ENCODE assay signal across 21 cellular contexts in genomic region chr22:23109079-23109347, GRCh38. TPM values are rescaled to one million over a fixed set of nuclear protein-coding genes. Genes with fewer than 3 reads are reported as not detected.
A peak's percentile ranks its signal among the peaks of the same experiment; 100 is the strongest.
DNase-seq lines count a peak whose midpoint lies in the region; ATAC-seq, FAIRE-seq and TF ChIP-seq lines count a peak whose summit lies in the region.
"Had no signal": no experiment of that assay in that cellular context is flagged by ENCODE, and none has a peak within 500 bp of the region (broad histone marks: within the 10 kb centered on the region; RNA-seq: fewer than 3 reads in every experiment).

No MANE protein-coding gene starts in this region.

- H3K9me3 ChIP-seq in SJCRH30 (replicated peaks): no peaks in the 10 kb centered on the region
- no peaks in the 10 kb centered on the region for H3K9me3 ChIP-seq in K562 (replicated peaks; ENCODE audit: control insufficient read depth, insufficient read depth, low read depth, low read length)
- H3K9me3 ChIP-seq in endodermal cell (ENCODE audit: control insufficient read depth, low read length): peaks cover 8% of the 10 kb centered on the region
- H3K9me3 ChIP-seq: Caco-2 had no signal

- H3K27ac Mint-ChIP-seq in endodermal cell: peak overlapping the region; percentile 53
- H3K27ac Mint-ChIP-seq in activated CD8-positive, alpha-beta memory T cell treated with anti-CD3 and anti-CD28 coated beads, Interleukin-2, amount 10 ng/mL, durations not matched to agents 7 days and 5 days: no peak overlapping the region
- H3K27ac Mint-ChIP-seq: B cell; CD4-positive, alpha-beta T cell; GM23338 had no signal

- peaks cover 12% of the 10 kb centered on the region for H3K9me1 ChIP-seq in K562 (ENCODE audit: control insufficient read depth, insufficient read depth, low read length)

- H3K9ac ChIP-seq in K562 (ENCODE audit: insufficient read depth in 1 of 2, low read depth in 2 of 2, low read length in 2 of 2): peak overlapping the region in 1 of 2 experiments; percentile 21; a peak in 2 of 4 replicates
- H3K9ac ChIP-seq in endodermal cell (ENCODE audit: extremely low read depth, low read length, poor library complexity, severe bottlenecking): no peak overlapping the region

- H3K27ac ChIP-seq in SJCRH30 (peak overlapping the region; percentile 98), K562 (ENCODE audit: extremely low read depth, low read depth, low read length) (no peak overlapping the region), endodermal cell (ENCODE audit: low read depth, low read length) (no peak overlapping the region), temporal lobe (ENCODE audit: low read depth, low read length) (peak overlapping the region; percentile 21)
- H3K27ac ChIP-seq: C4-2B had no signal

- CTCF ChIA-PET in K562 (lab: Yijun Ruan, JAX; ENCODE audit: low intra/inter-chr PET ratio): interaction anchor here (2.1 kb wide), 1 partner anchor 19 kb away, joined by 5 read pairs; no protein-coding TSS in a partner anchor
- CTCF ChIA-PET in activated CD8-positive, alpha-beta memory T cell treated with anti-CD3 and anti-CD28 coated beads, Interleukin-2, amount 10 ng/mL, durations not matched to agents 7 days and 5 days (lab: Charles Lee): interaction anchor here (1.7 to 1.9 kb wide), 2 partner anchors 10 to 19 kb away, joined by 5 read pairs; no protein-coding TSS in a partner anchor

- in situ Hi-C loops in K562 (cut with MboI): no loop called here

- no TSS peak for BruUV-seq in K562 (replicated peaks; lab: Mats Ljungman, UMichigan)

- H3K9me3 Mint-ChIP-seq in endodermal cell: no peaks in the 10 kb centered on the region
- no peaks in the 10 kb centered on the region for H3K9me3 Mint-ChIP-seq in activated CD8-positive, alpha-beta memory T cell treated with anti-CD3 and anti-CD28 coated beads, Interleukin-2, amount 10 ng/mL, durations not matched to agents 7 days and 5 days (ENCODE audit: low read depth)
- H3K9me3 Mint-ChIP-seq: CD4-positive, alpha-beta T cell; GM23338 had no signal

- ATAC-seq in K562 (no peak), GM19397 (IDR thresholded peaks at IDR 0.05; ENCODE audit: unreplicated experiment) (no peak)
- ATAC-seq in activated CD8-positive, alpha-beta memory T cell treated with anti-CD3 and anti-CD28 coated beads, Interleukin-2, amount 10 ng/mL, durations not matched to agents 7 days and 5 days: no peak
- ATAC-seq: GM23338 had no signal

- no peaks in the 10 kb centered on the region for H3K27me3 Mint-ChIP-seq in endodermal cell (ENCODE audit: insufficient read depth)
- H3K27me3 Mint-ChIP-seq in activated CD8-positive, alpha-beta memory T cell treated with anti-CD3 and anti-CD28 coated beads, Interleukin-2, amount 10 ng/mL, durations not matched to agents 7 days and 5 days: no peaks in the 10 kb centered on the region
- H3K27me3 Mint-ChIP-seq: B cell; CD4-positive, alpha-beta T cell had no signal

- no peaks in the 10 kb centered on the region for H3K4me1 Mint-ChIP-seq in endodermal cell
- H3K4me1 Mint-ChIP-seq in activated CD8-positive, alpha-beta memory T cell treated with anti-CD3 and anti-CD28 coated beads, Interleukin-2, amount 10 ng/mL, durations not matched to agents 7 days and 5 days: no peaks in the 10 kb centered on the region
- H3K4me1 Mint-ChIP-seq: GM23338 had no signal

- peaks cover 9% of the 10 kb centered on the region for H3K36me3 Mint-ChIP-seq in endodermal cell (ENCODE audit: low read depth)
- no peaks in the 10 kb centered on the region for H3K36me3 Mint-ChIP-seq in activated CD8-positive, alpha-beta memory T cell treated with anti-CD3 and anti-CD28 coated beads, Interleukin-2, amount 10 ng/mL, durations not matched to agents 7 days and 5 days

- DNase-seq in SJCRH30 (no peak), K562 (ENCODE audit: extremely low read depth in 1 of 4, low spot score in 3 of 4) (peak in 1 of 4 experiments; percentile 53), endodermal cell (no peak)
- no peak for DNase-seq in activated CD8-positive, alpha-beta memory T cell treated with anti-CD3 and anti-CD28 coated beads, Interleukin-2, amount 10 ng/mL, durations not matched to agents 7 days and 5 days
- no peak for DNase-seq in activated naive CD4-positive, alpha-beta T cell treated with Interleukin-2 at 50 U/mL for 16 hours
- DNase-seq: Caco-2; CD4-positive, alpha-beta T cell; HCEC 1CT; IMR-90 had no signal

- no peak for TF ChIP-seq CTCF in K562 (IDR thresholded peaks at IDR 0.05 in 2 of 3, conservative IDR thresholded peaks at IDR 0.05 in 1 of 3; ENCODE audit: insufficient read depth in 2 of 3, low read depth in 1 of 3, low read length in 3 of 3)
- no peak for TF ChIP-seq CTCF in endodermal cell (conservative IDR thresholded peaks at IDR 0.05)

- no peak for TF ChIP-seq EP300 in K562 (IDR thresholded peaks at IDR 0.05; ENCODE audit: low read length)

- H3K4me3 ChIP-seq in SJCRH30 (no peak overlapping the region), K562 (no peak overlapping the region), endodermal cell (ENCODE audit: low read length) (no peak overlapping the region)
- H3K4me3 ChIP-seq: GM23338 had no signal

- H3K4me3 Mint-ChIP-seq in endodermal cell: no peak overlapping the region
- no peak overlapping the region for H3K4me3 Mint-ChIP-seq in activated CD8-positive, alpha-beta memory T cell treated with anti-CD3 and anti-CD28 coated beads, Interleukin-2, amount 10 ng/mL, durations not matched to agents 7 days and 5 days
- H3K4me3 Mint-ChIP-seq: B cell; CD4-positive, alpha-beta T cell; GM23338 had no signal

- no peak overlapping the region for H2AFZ ChIP-seq in K562 (ENCODE audit: low read depth, low read length)
- H2AFZ ChIP-seq: GM23338 had no signal

- H4K20me1 ChIP-seq in K562 (replicated peaks; ENCODE audit: control insufficient read depth, insufficient read depth, low read length): peaks cover 98% of the 10 kb centered on the region

- H3K4me1 ChIP-seq in SJCRH30 (peaks cover 76% of the 10 kb centered on the region), K562 (replicated peaks in 1 of 2; ENCODE audit: control insufficient read depth in 2 of 2, insufficient read depth in 2 of 2, low read length in 2 of 2) (peaks cover 0 to 37% of the 10 kb centered on the region in 2 experiments; a peak in 2 of 5 replicates), endodermal cell (ENCODE audit: control insufficient read depth, insufficient read depth, low read length) (no peaks in the 10 kb centered on the region)
- H3K4me1 ChIP-seq: Caco-2 had no signal

- H3K4me2 ChIP-seq in K562 (ENCODE audit: insufficient read depth, low read length): no peak overlapping the region
- H3K4me2 ChIP-seq: GM23338 had no signal

- no peak for TF ChIP-seq RAD21 in K562 (CRISPR knock-in tag; conservative IDR thresholded peaks at IDR 0.05 in 1 of 2, IDR thresholded peaks at IDR 0.05 in 1 of 2)

- intact Hi-C loops in K562 (cut with micrococcal nuclease): no loop called here

- H3K36me3 ChIP-seq in SJCRH30 (no peaks in the 10 kb centered on the region), K562 (ENCODE audit: control insufficient read depth, insufficient read depth, low read length) (no peaks in the 10 kb centered on the region), endodermal cell (ENCODE audit: control insufficient read depth, insufficient read depth, low read length) (peaks cover 6% of the 10 kb centered on the region)

- H3K27me3 ChIP-seq in SJCRH30 (no peaks in the 10 kb centered on the region), K562 (ENCODE audit: control insufficient read depth in 2 of 2, insufficient read depth in 2 of 2, low read length in 2 of 2) (peaks cover 61 to 100% of the 10 kb centered on the region in 2 experiments), endodermal cell (ENCODE audit: control insufficient read depth, insufficient read depth, low read length, poor library complexity, severe bottlenecking) (no peaks in the 10 kb centered on the region)

- no peaks in the 10 kb centered on the region for H3K79me2 ChIP-seq in K562 (ENCODE audit: control insufficient read depth, insufficient read depth, low read length)

- no peak for TF ChIP-seq POLR2A in K562 (conservative IDR thresholded peaks at IDR 0.05)

- POLR2A ChIA-PET in K562 (lab: Yijun Ruan, JAX): interaction anchor here (0.5 to 19.9 kb wide), 13 partner anchors 7 to 176 kb away, joined by 3 to 414 read pairs (median 4); no protein-coding TSS in a partner anchor

- under 1% methylated on average over 6 of the region's 6 CpGs for WGBS in K562 (ENCODE audit: insufficient coverage, low coverage, missing lambda C conversion rate)
- 94 to 95% methylated on average over 3 to 6 of the region's 6 CpGs for WGBS in endodermal cell (ENCODE audit: insufficient coverage in 1 of 2, insufficient read length in 1 of 2), 2 experiments

- FAIRE-seq in K562 (lab: Jason Lieb, UNC): no peak
- FAIRE-seq: D721Med, G401.6, GM12891, GM19239, H54, HTR-8/SVneo had no signal

RNA-seq across cellular contexts. Expression of gene RSPH14, which starts 32.8 kb away (rescaled TPM):
- not detected in 2 replicates for total RNA-seq in SJCRH30 (2014; rRNA removed; shearing (Covaris generic))
- total RNA-seq in K562 (2011; cell fraction: chromatin; rRNA removed; ENCODE audit: low replicate concordance): not detected in 2 replicates
- total RNA-seq in K562 (2011; cell fraction: nucleolus; rRNA removed): not detected in 2 replicates
- not detected in 2 replicates for total RNA-seq in K562 (2011; cell fraction: nucleoplasm; rRNA removed)
- total RNA-seq in K562 (2014; rRNA removed) (not detected in 2 replicates), K562 (2014; rRNA removed; fragmentation: Illumina TruSeq; extraction: Trizol) (not detected in 2 replicates), K562 (2015; rRNA removed; fragmentation: Illumina TruSeq; extraction: Trizol) (not detected in 2 replicates), K562 (2021) (not detected in 2 replicates), endodermal cell (1 to 10 TPM in 1 of 2 donors, under 1 TPM in 1; 0.35 to 2.3 TPM), temporal lobe (2.7 TPM)
- polyA plus RNA-seq in K562 (2011; rRNA removed) (0.24 TPM in 1 of 2 replicates, not detected in the other), K562 (2014; fragmentation: Illumina TruSeq; extraction: Trizol) (not detected in 2 replicates), K562 (2014; fragmentation: Nextera tagmentation; extraction: Ambion mirVana) (under 1 TPM in 1 of 2 experiments, not detected in 1; 0.35 TPM), K562 (2014; rRNA removed) (not detected in 2 replicates)
- not detected in 2 replicates for polyA plus RNA-seq in K562 (2011; cell fraction: cytosol; rRNA removed)
- polyA plus RNA-seq in K562 (2011; cell fraction: nucleus; rRNA removed): 0.27 TPM in 1 of 2 replicates, not detected in the other
- polyA plus RNA-seq in K562 (2012): not detected in 2 replicates
- polyA minus RNA-seq in K562 (2011; rRNA and poly(A)+ RNA removed): not detected in 2 replicates
- not detected in 2 replicates for polyA minus RNA-seq in K562 (2011; cell fraction: cytosol; rRNA and poly(A)+ RNA removed)
- not detected in 2 replicates for polyA minus RNA-seq in K562 (2011; cell fraction: nucleus; rRNA and poly(A)+ RNA removed)
- 1.4 TPM for polyA plus RNA-seq in endodermal cell (2013, experiment 1 of 2)
- 1.5 TPM for polyA plus RNA-seq in endodermal cell (2013, experiment 2 of 2)
- total RNA-seq in activated CD8-positive, alpha-beta memory T cell treated with anti-CD3 and anti-CD28 coated beads, Interleukin-2, amount 10 ng/mL, durations not matched to agents 7 days and 5 days: not detected
- total RNA-seq: A172, B cell, GM23338, IMR-90 had no signal
- polyA plus RNA-seq: IMR-90 had no signal

RNA-seq across cellular contexts. Expression of gene RAB36, which starts 36.3 kb away (rescaled TPM):
- total RNA-seq in SJCRH30 (2014; rRNA removed; shearing (Covaris generic)): not detected in 2 replicates
- not detected in 2 replicates for total RNA-seq in K562 (2011; cell fraction: chromatin; rRNA removed; ENCODE audit: low replicate concordance)
- not detected in 2 replicates for total RNA-seq in K562 (2011; cell fraction: nucleolus; rRNA removed)
- not detected in 2 replicates for total RNA-seq in K562 (2011; cell fraction: nucleoplasm; rRNA removed)
- total RNA-seq in K562 (2014; rRNA removed): 0.04 and 0.50 TPM in 2 replicates
- not detected in 2 replicates for total RNA-seq in K562 (2014; rRNA removed; fragmentation: Illumina TruSeq; extraction: Trizol)
- total RNA-seq in K562 (2015; rRNA removed; fragmentation: Illumina TruSeq; extraction: Trizol): not detected in 2 replicates
- 0.09 TPM in 1 of 2 replicates, not detected in the other for total RNA-seq in K562 (2021)
- polyA plus RNA-seq in K562 (2011; rRNA removed): 0.01 and 0.04 TPM in 2 replicates
- 0.58 TPM in 1 of 2 replicates, not detected in the other for polyA plus RNA-seq in K562 (2011; cell fraction: cytosol; rRNA removed)
- polyA plus RNA-seq in K562 (2011; cell fraction: nucleus; rRNA removed): 0.06 TPM in 1 of 2 replicates, not detected in the other
- polyA plus RNA-seq in K562 (2012): 0.08 and 0.18 TPM in 2 replicates
- not detected in 2 replicates for polyA plus RNA-seq in K562 (2014; fragmentation: Illumina TruSeq; extraction: Trizol)
- under 1 TPM; 0.04 to 0.08 TPM for polyA plus RNA-seq in K562 (2014; fragmentation: Nextera tagmentation; extraction: Ambion mirVana)
- polyA plus RNA-seq in K562 (2014; rRNA removed): 0.08 TPM in 1 of 2 replicates, not detected in the other
- polyA minus RNA-seq in K562 (2011; rRNA and poly(A)+ RNA removed): 0.42 TPM in 1 of 2 replicates, not detected in the other
- polyA minus RNA-seq in K562 (2011; cell fraction: cytosol; rRNA and poly(A)+ RNA removed): not detected in 2 replicates
- polyA minus RNA-seq in K562 (2011; cell fraction: nucleus; rRNA and poly(A)+ RNA removed): 0.11 and 0.40 TPM in 2 replicates
- 1 to 10 TPM; 2.6 to 3.3 TPM for total RNA-seq in endodermal cell
- 6.8 TPM for polyA plus RNA-seq in endodermal cell (2013, experiment 1 of 2)
- polyA plus RNA-seq in endodermal cell (2013, experiment 2 of 2): 6.4 TPM
- total RNA-seq in temporal lobe: 4.9 TPM
- under 1 TPM; 0.26 to 0.37 TPM for total RNA-seq in activated CD8-positive, alpha-beta memory T cell treated with anti-CD3 and anti-CD28 coated beads, Interleukin-2, amount 10 ng/mL, durations not matched to agents 7 days and 5 days

RNA-seq across cellular contexts. Expression of gene GNAZ, which starts 38.7 kb away (rescaled TPM):
- 11.2 and 11.9 TPM in 2 replicates for total RNA-seq in SJCRH30 (2014; rRNA removed; shearing (Covaris generic))
- 0.79 and 1.2 TPM in 2 replicates for total RNA-seq in K562 (2011; cell fraction: chromatin; rRNA removed; ENCODE audit: low replicate concordance)
- 0.50 and 0.79 TPM in 2 replicates for total RNA-seq in K562 (2011; cell fraction: nucleolus; rRNA removed)
- 0.29 and 0.46 TPM in 2 replicates for total RNA-seq in K562 (2011; cell fraction: nucleoplasm; rRNA removed)
- total RNA-seq in K562 (2014; rRNA removed) (0.14 and 0.24 TPM in 2 replicates), K562 (2014; rRNA removed; fragmentation: Illumina TruSeq; extraction: Trizol) (0.04 and 0.10 TPM in 2 replicates), K562 (2015; rRNA removed; fragmentation: Illumina TruSeq; extraction: Trizol) (0.04 and 0.11 TPM in 2 replicates), K562 (2021) (0.22 and 0.74 TPM in 2 replicates), endodermal cell (10 to 100 TPM; 16.7 to 17.9 TPM), temporal lobe (124 TPM)
- polyA plus RNA-seq in K562 (2011; rRNA removed) (0.13 and 0.22 TPM in 2 replicates), K562 (2014; fragmentation: Illumina TruSeq; extraction: Trizol) (0.12 and 0.13 TPM in 2 replicates), K562 (2014; fragmentation: Nextera tagmentation; extraction: Ambion mirVana) (not detected), K562 (2014; rRNA removed) (0.18 TPM in 1 of 2 replicates, not detected in the other)
- 0.15 and 0.31 TPM in 2 replicates for polyA plus RNA-seq in K562 (2011; cell fraction: cytosol; rRNA removed)
- 0.35 and 0.60 TPM in 2 replicates for polyA plus RNA-seq in K562 (2011; cell fraction: nucleus; rRNA removed)
- 0.14 and 0.26 TPM in 2 replicates for polyA plus RNA-seq in K562 (2012)
- 0.21 and 0.32 TPM in 2 replicates for polyA minus RNA-seq in K562 (2011; rRNA and poly(A)+ RNA removed)
- polyA minus RNA-seq in K562 (2011; cell fraction: cytosol; rRNA and poly(A)+ RNA removed): 0.57 TPM in 1 of 2 replicates, not detected in the other
- 0.40 and 0.67 TPM in 2 replicates for polyA minus RNA-seq in K562 (2011; cell fraction: nucleus; rRNA and poly(A)+ RNA removed)
- 26.0 TPM for polyA plus RNA-seq in endodermal cell (2013, experiment 1 of 2)
- 28.0 TPM for polyA plus RNA-seq in endodermal cell (2013, experiment 2 of 2)
- under 1 TPM in 1 of 2 experiments, not detected in 1; 0.12 TPM for total RNA-seq in activated CD8-positive, alpha-beta memory T cell treated with anti-CD3 and anti-CD28 coated beads, Interleukin-2, amount 10 ng/mL, durations not matched to agents 7 days and 5 days

Comparison
In these comparisons a context has a peak if more than half of its experiments do, and no peak if none do; other contexts are left out.
1. H3K27ac ChIP-seq: peak in SJCRH30 (single experiment) and temporal lobe (single experiment); none in K562 (single experiment) and endodermal cell (single experiment).